Comparison of ENCODE assay signal across 16 cellular contexts in the genomic region with DNA sequence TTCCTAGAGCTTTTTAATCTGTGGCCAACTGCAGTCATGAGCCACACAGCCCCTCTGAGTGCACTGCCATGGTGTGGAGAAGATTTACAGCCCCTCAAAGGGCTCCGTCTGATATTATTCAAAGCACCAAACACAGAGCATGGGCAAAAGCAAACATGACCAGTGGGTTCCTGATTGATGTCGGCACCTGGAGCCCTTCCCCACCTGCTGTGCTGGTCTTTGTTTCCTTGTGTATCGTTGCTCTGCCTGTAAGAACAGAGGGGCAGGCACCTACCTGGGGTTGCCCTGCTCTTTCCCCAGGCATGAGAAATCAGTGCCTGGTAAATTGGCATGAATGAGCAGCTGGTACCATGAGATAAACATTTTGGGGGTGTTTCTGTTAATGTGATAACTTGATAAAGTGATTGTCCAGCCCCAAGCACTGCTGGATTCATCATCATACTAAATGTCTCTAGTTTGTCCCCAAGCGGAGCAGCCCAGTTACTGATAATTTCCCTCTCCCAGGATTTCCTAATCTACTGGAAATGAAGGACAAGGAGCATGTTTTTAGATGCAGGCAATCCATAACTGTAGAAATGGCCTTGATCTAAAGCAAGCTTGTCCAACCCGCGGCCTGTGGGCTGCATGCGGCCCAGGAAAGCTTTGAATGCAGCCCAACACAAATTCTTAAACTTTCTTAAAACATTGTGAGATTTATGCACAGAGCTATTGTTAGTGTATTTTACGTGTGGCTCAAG. TPM values are rescaled to one million over a fixed set of nuclear protein-coding genes. Genes with fewer than 3 reads are reported as not detected.
DNase-seq lines count a peak whose midpoint lies in the region; ATAC-seq and TF ChIP-seq lines count a peak whose summit lies in the region.
"Had no signal": no experiment of that assay in that cellular context is flagged by ENCODE, and none has a peak within 500 bp of the region (broad histone marks: within the 10 kb centered on the region; RNA-seq: fewer than 3 reads in every experiment).

No MANE protein-coding gene starts in this region.

- H3K9ac ChIP-seq in BLaER1 (no peak overlapping the region), SK-N-SH (no peak overlapping the region)

- no peaks in the 10 kb centered on the region for H3K27me3 Mint-ChIP-seq in central memory CD8-positive, alpha-beta T cell
- peaks cover 31% of the 10 kb centered on the region for H3K27me3 Mint-ChIP-seq in activated naive CD4-positive, alpha-beta T cell treated with anti-CD3 and anti-CD28 coated beads, Interleukin-2, amount 10 ng/mL, durations not matched to agents 7 days and 5 days

- peak; percentile 67 for DNase-seq in NCI-H345 treated with DMSO at 0.1 percent for 48 hours (lab: John Stamatoyannopoulos, UW; ENCODE audit: unreplicated experiment)
- DNase-seq in central memory CD8-positive, alpha-beta T cell (ENCODE audit: low spot score in 2 of 2): no peak
- DNase-seq in activated naive CD4-positive, alpha-beta T cell treated with anti-CD3 and anti-CD28 coated beads, Interleukin-2, amount 10 ng/mL, durations not matched to agents 7 days and 5 days: no peak
- DNase-seq in AG08395 (ENCODE audit: low spot score): no peak
- DNase-seq in stimulated activated naive CD4-positive, alpha-beta T cell (lab: John Stamatoyannopoulos, UW): no peak
- no peak for DNase-seq in SK-N-SH
- DNase-seq: ACHN; activated CD8-positive, alpha-beta T cell treated with anti-CD3 and anti-CD28 coated beads for 36 hours; GDM1; HCEC 1CT; NCI-H226; stimulated activated CD4-positive, alpha-beta T cell treated with anti-CD3 and anti-CD28 coated beads, Interleukin-15, amount 100 ng/mL, for 24 hours had no signal

- POLR2A ChIA-PET in HEK293 (lab: Yijun Ruan, JAX): interaction anchor here (0.9 kb wide), 2 partner anchors 10 to 50 kb away, joined by 3 read pairs; partner anchors contain the start of gene TCF25
- POLR2A ChIA-PET in SK-N-SH (lab: Yijun Ruan, JAX): no interaction called here

- WGBS in SK-N-SH (ENCODE audit: low lambda C conversion rate): 81% methylated on average over 7 of the region's 8 CpGs

- H3K4me3 Mint-ChIP-seq in central memory CD8-positive, alpha-beta T cell: no peak overlapping the region
- no peak overlapping the region for H3K4me3 Mint-ChIP-seq in activated naive CD4-positive, alpha-beta T cell treated with anti-CD3 and anti-CD28 coated beads, Interleukin-2, amount 10 ng/mL, durations not matched to agents 7 days and 5 days
- H3K4me3 Mint-ChIP-seq: activated CD8-positive, alpha-beta T cell treated with anti-CD3 and anti-CD28 coated beads for 36 hours; nephron had no signal

- H3K27ac Mint-ChIP-seq in central memory CD8-positive, alpha-beta T cell (ENCODE audit: low read depth): peak overlapping the region; percentile 80
- no peak overlapping the region for H3K27ac Mint-ChIP-seq in activated naive CD4-positive, alpha-beta T cell treated with anti-CD3 and anti-CD28 coated beads, Interleukin-2, amount 10 ng/mL, durations not matched to agents 7 days and 5 days
- H3K27ac Mint-ChIP-seq: activated CD8-positive, alpha-beta T cell treated with anti-CD3 and anti-CD28 coated beads for 36 hours had no signal

- CTCF ChIA-PET in HEK293 (lab: Yijun Ruan, JAX) (interaction anchor here (1.7 kb wide), 1 partner anchor 38 kb away, joined by 8 read pairs; no protein-coding TSS in a partner anchor), SK-N-SH (lab: Yijun Ruan, JAX) (interaction anchor here (1.1 to 2.7 kb wide), 2 partner anchors 38 to 117 kb away, joined by 3 to 13 read pairs; no protein-coding TSS in a partner anchor)
- CTCF ChIA-PET in activated naive CD4-positive, alpha-beta T cell treated with anti-CD3 and anti-CD28 coated beads, Interleukin-2, amount 10 ng/mL, durations not matched to agents 7 days and 5 days (lab: Charles Lee): interaction anchor here (0.9 kb wide), 1 partner anchor 37 kb away, joined by 3 read pairs; no protein-coding TSS in a partner anchor

- H3K4me1 ChIP-seq in BLaER1: peaks cover 43% of the 10 kb centered on the region
- H3K4me1 ChIP-seq in HEK293 (ENCODE audit: control insufficient read depth, insufficient read depth, low read length): peaks cover 14% of the 10 kb centered on the region
- peaks cover 0 to 6% of the 10 kb centered on the region in 2 experiments; a peak in 1 of 4 replicates for H3K4me1 ChIP-seq in SK-N-SH (ENCODE audit: control insufficient read depth in 1 of 2, insufficient read depth in 2 of 2, low read depth in 1 of 2, low read length in 1 of 2)

- H4K20me1 ChIP-seq in BLaER1 (peaks cover 7% of the 10 kb centered on the region), SK-N-SH (ENCODE audit: insufficient read depth) (no peaks in the 10 kb centered on the region)

- H3K9me3 ChIP-seq in BLaER1 (no peaks in the 10 kb centered on the region), HEK293 (ENCODE audit: control insufficient read depth, insufficient read depth, low read depth, low read length) (no peaks in the 10 kb centered on the region), SK-N-SH (no peaks in the 10 kb centered on the region)

- no peak overlapping the region for H2AFZ ChIP-seq in SK-N-SH (ENCODE audit: low read depth)

- H3F3A ChIP-seq in SK-N-SH (replicated peaks; ENCODE audit: insufficient read depth): peaks cover 3% of the 10 kb centered on the region

- no peaks in the 10 kb centered on the region for H3K36me3 ChIP-seq in BLaER1
- no peaks in the 10 kb centered on the region for H3K36me3 ChIP-seq in HEK293 (ENCODE audit: control insufficient read depth in 2 of 2, insufficient read depth in 1 of 2, low read length in 2 of 2)
- no peaks in the 10 kb centered on the region for H3K36me3 ChIP-seq in SK-N-SH (replicated peaks in 1 of 2; ENCODE audit: control insufficient read depth in 1 of 2, insufficient read depth in 2 of 2, low read length in 1 of 2)

- H3K9me3 Mint-ChIP-seq in central memory CD8-positive, alpha-beta T cell: no peaks in the 10 kb centered on the region
- no peaks in the 10 kb centered on the region for H3K9me3 Mint-ChIP-seq in activated naive CD4-positive, alpha-beta T cell treated with anti-CD3 and anti-CD28 coated beads, Interleukin-2, amount 10 ng/mL, durations not matched to agents 7 days and 5 days
- H3K9me3 Mint-ChIP-seq: activated CD8-positive, alpha-beta T cell treated with anti-CD3 and anti-CD28 coated beads for 36 hours; CD8-positive, alpha-beta memory T cell; nephron had no signal

- H3K4me2 ChIP-seq in BLaER1: peak overlapping the region; percentile 76
- H3K4me2 ChIP-seq in SK-N-SH: no peak overlapping the region

- peaks cover 2% of the 10 kb centered on the region for H3K36me3 Mint-ChIP-seq in central memory CD8-positive, alpha-beta T cell (ENCODE audit: insufficient read depth)
- H3K36me3 Mint-ChIP-seq in activated naive CD4-positive, alpha-beta T cell treated with anti-CD3 and anti-CD28 coated beads, Interleukin-2, amount 10 ng/mL, durations not matched to agents 7 days and 5 days: no peaks in the 10 kb centered on the region
- H3K36me3 Mint-ChIP-seq: CD8-positive, alpha-beta memory T cell had no signal

- no peaks in the 10 kb centered on the region for H3K27me3 ChIP-seq in BLaER1
- no peaks in the 10 kb centered on the region for H3K27me3 ChIP-seq in SK-N-SH (ENCODE audit: insufficient read depth)

- H3K27ac ChIP-seq in BLaER1 (no peak overlapping the region), HEK293 (ENCODE audit: extremely low read depth, low read depth, low read length) (no peak overlapping the region), SK-N-SH (ENCODE audit: low read depth in 2 of 2, low read length in 1 of 2) (no peak overlapping the region)

- TF ChIP-seq EP300 in SK-N-SH (IDR thresholded peaks at IDR 0.05; ENCODE audit: borderline replicate concordance in 1 of 2, low read depth in 1 of 2, low read length in 1 of 2): no peak

- TF ChIP-seq RAD21 in SK-N-SH (IDR thresholded peaks at IDR 0.05; ENCODE audit: low read length): no peak

- no peak overlapping the region for H3K4me3 ChIP-seq in BLaER1
- H3K4me3 ChIP-seq in HEK293 (ENCODE audit: low read depth, low read length): no peak overlapping the region
- no peak overlapping the region for H3K4me3 ChIP-seq in SK-N-SH (ENCODE audit: low read depth in 2 of 2, low read length in 1 of 2)

- H3K9me2 ChIP-seq in SK-N-SH: no peaks in the 10 kb centered on the region

- H3K79me2 ChIP-seq in SK-N-SH (ENCODE audit: insufficient read depth): peaks cover 2% of the 10 kb centered on the region; the same call in 1 of the 2 replicates

- peaks cover 26% of the 10 kb centered on the region for H3K4me1 Mint-ChIP-seq in central memory CD8-positive, alpha-beta T cell
- H3K4me1 Mint-ChIP-seq in activated naive CD4-positive, alpha-beta T cell treated with anti-CD3 and anti-CD28 coated beads, Interleukin-2, amount 10 ng/mL, durations not matched to agents 7 days and 5 days: peaks cover 17% of the 10 kb centered on the region

- ATAC-seq in central memory CD8-positive, alpha-beta T cell (replicated peaks; ENCODE audit: extremely low read depth, poor library complexity, severe bottlenecking): no peak
- ATAC-seq: activated CD8-positive, alpha-beta T cell treated with anti-CD3 and anti-CD28 coated beads for 36 hours had no signal

- TF ChIP-seq CTCF in HEK293 (tag by site-specific recombination; IDR thresholded peaks at IDR 0.05) (no peak), SK-N-SH (IDR thresholded peaks at IDR 0.05) (no peak)

TF ChIP-seq in HEK293, 187 proteins besides CTCF, POLR2A, EP300 and RAD21 (continues in another document):
- TF ChIP-seq KLF1 (tag by site-specific recombination; IDR thresholded peaks at IDR 0.05) (no peak), ZNF404 (tag by site-specific recombination; IDR thresholded peaks at IDR 0.05) (no peak), ZBTB8A (tag by site-specific recombination; IDR thresholded peaks at IDR 0.05) (peak; percentile 43; the same call in 1 of the 2 replicates), ZNF140 (tag by site-specific recombination; IDR thresholded peaks at IDR 0.05) (no peak)

TF ChIP-seq in SK-N-SH, 30 proteins besides CTCF, POLR2A, EP300 and RAD21 (continues in another document):
- no peak for TF ChIP-seq FOXM1 (IDR thresholded peaks at IDR 0.05; ENCODE audit: low read depth)
- TF ChIP-seq ELF1 (IDR thresholded peaks at IDR 0.05): no peak
- TF ChIP-seq RXRA (IDR thresholded peaks at IDR 0.05; ENCODE audit: borderline replicate concordance, low read depth): no peak
- no peak for TF ChIP-seq EZH2phosphoT487 (IDR thresholded peaks at IDR 0.05; ENCODE audit: borderline replicate concordance, low read depth)
- TF ChIP-seq SMC3 (IDR thresholded peaks at IDR 0.05; ENCODE audit: low read depth, low read length): no peak
- TF ChIP-seq JUND (IDR thresholded peaks at IDR 0.05): no peak

RNA-seq across cellular contexts. Expression of gene SPIRE2, which starts 5.0 kb away (rescaled TPM):
- 15.3 and 16.2 TPM in 2 replicates for polyA plus RNA-seq in SK-N-SH (2012; rRNA removed)
- 5.8 and 8.0 TPM in 2 replicates for polyA plus RNA-seq in SK-N-SH (2012; cell fraction: cytosol; rRNA removed)
- 71.3 and 82.5 TPM in 2 replicates for polyA plus RNA-seq in SK-N-SH (2012; cell fraction: nucleus; rRNA removed)

RNA-seq across cellular contexts. Expression of gene FANCA, which starts 6.8 kb away (rescaled TPM):
- polyA plus RNA-seq in SK-N-SH (2012; rRNA removed): 21.5 and 23.9 TPM in 2 replicates
- polyA plus RNA-seq in SK-N-SH (2012; cell fraction: cytosol; rRNA removed): 7.0 and 11.3 TPM in 2 replicates
- 95.8 and 96.9 TPM in 2 replicates for polyA plus RNA-seq in SK-N-SH (2012; cell fraction: nucleus; rRNA removed)

RNA-seq across cellular contexts. Expression of gene TCF25, which starts 50.1 kb away (rescaled TPM):
- polyA plus RNA-seq in SK-N-SH (2012; rRNA removed): 162 and 208 TPM in 2 replicates
- polyA plus RNA-seq in SK-N-SH (2012; cell fraction: cytosol; rRNA removed): 85.4 and 106 TPM in 2 replicates
- polyA plus RNA-seq in SK-N-SH (2012; cell fraction: nucleus; rRNA removed): 673 and 1,102 TPM in 2 replicates
